1 cellular context compared by ENCODE assay signal in the genomic region with DNA sequence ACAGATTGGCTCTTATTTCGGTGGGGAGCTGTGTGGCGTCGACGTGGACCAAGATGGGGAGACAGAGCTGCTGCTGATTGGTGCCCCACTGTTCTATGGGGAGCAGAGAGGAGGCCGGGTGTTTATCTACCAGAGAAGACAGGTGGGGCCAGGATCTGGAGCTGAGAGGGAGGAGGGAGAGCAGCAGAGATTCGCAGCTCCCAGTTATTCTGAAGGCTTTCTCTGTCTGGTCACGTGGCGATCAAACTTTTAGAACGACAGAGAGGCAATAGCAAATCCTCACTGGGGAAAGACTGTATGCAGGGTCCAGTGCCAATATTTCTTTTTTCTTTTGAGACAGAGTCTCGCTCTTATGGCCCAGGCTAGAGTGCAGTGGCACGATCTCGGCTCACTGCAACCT.
TF ChIP-seq lines count a peak whose summit lies in the region.

No MANE protein-coding gene starts in this region.

TF ChIP-seq in GM23338, 12 proteins besides CTCF, POLR2A, EP300 and RAD21 (continued from another document):
- TF ChIP-seq NANOG (IDR thresholded peaks at IDR 0.05; ENCODE audit: borderline replicate concordance): no peak
- no peak for TF ChIP-seq JUNB (IDR thresholded peaks at IDR 0.05; ENCODE audit: unreplicated experiment)
